26 cellular contexts compared by ENCODE assay signal in genomic region chr6:90354961-90355360, GRCh38. TPM values are rescaled to one million over a fixed set of nuclear protein-coding genes. Genes with fewer than 3 reads are reported as not detected.
DNase-seq lines count a peak whose midpoint lies in the region; ATAC-seq, FAIRE-seq and TF ChIP-seq lines count a peak whose summit lies in the region.
"Had no signal": no experiment of that assay in that cellular context is flagged by ENCODE, and none has a peak within 500 bp of the region (broad histone marks: within the 10 kb centered on the region; RNA-seq: fewer than 3 reads in every experiment).

No MANE protein-coding gene starts in this region.

- H2AFZ ChIP-seq in MM.1S (ENCODE audit: low read length) (no peak overlapping the region), K562 (ENCODE audit: low read depth, low read length) (no peak overlapping the region), mesenchymal stem cell (ENCODE audit: low read depth, low read length) (no peak overlapping the region)

- no peak overlapping the region for H3K4me3 ChIP-seq in HEK293 (ENCODE audit: low read depth, low read length)
- no peak overlapping the region for H3K4me3 ChIP-seq in MM.1S (ENCODE audit: low read length)
- H3K4me3 ChIP-seq in K562, result no peak overlapping the region
- H3K4me3 ChIP-seq in mesenchymal stem cell (ENCODE audit: insufficient read depth in 1 of 2, low read depth in 1 of 2, low read length in 2 of 2), result no peak overlapping the region
- H3K4me3 ChIP-seq: BLaER1, GM12878 had no signal

- H4K91ac ChIP-seq in mesenchymal stem cell (ENCODE audit: low read length), result no peak overlapping the region

- no peak for TF ChIP-seq RAD21 in K562 (CRISPR knock-in tag; conservative IDR thresholded peaks at IDR 0.05 in 1 of 2, IDR thresholded peaks at IDR 0.05 in 1 of 2)

- no peaks in the 10 kb centered on the region for H4K20me1 ChIP-seq in MM.1S (ENCODE audit: insufficient read depth, low read length)
- no peaks in the 10 kb centered on the region for H4K20me1 ChIP-seq in K562 (replicated peaks; ENCODE audit: control insufficient read depth, insufficient read depth, low read length)
- H4K20me1 ChIP-seq: BLaER1 had no signal

- TF ChIP-seq EP300 in K562 (IDR thresholded peaks at IDR 0.05; ENCODE audit: low read length), result no peak

- H3K4me2 ChIP-seq in MM.1S (ENCODE audit: low read depth, low read length), result peak overlapping the region; percentile 42; the same call in 1 of the 2 replicates
- H3K4me2 ChIP-seq in K562 (ENCODE audit: insufficient read depth, low read length), result no peak overlapping the region
- no peak overlapping the region for H3K4me2 ChIP-seq in mesenchymal stem cell (ENCODE audit: low read length, poor library complexity, severe bottlenecking)
- H3K4me2 ChIP-seq: BLaER1 had no signal

- H3K9me3 ChIP-seq in HEK293 (ENCODE audit: control insufficient read depth, insufficient read depth, low read depth, low read length), result no peaks in the 10 kb centered on the region
- no peaks in the 10 kb centered on the region for H3K9me3 ChIP-seq in MM.1S (replicated peaks; ENCODE audit: insufficient read depth, low read length)
- H3K9me3 ChIP-seq in K562 (replicated peaks; ENCODE audit: control insufficient read depth, insufficient read depth, low read depth, low read length), result no peaks in the 10 kb centered on the region; the same call in 1 of the 2 replicates
- H3K9me3 ChIP-seq in mesenchymal stem cell (ENCODE audit: control insufficient read depth, low read length), result no peaks in the 10 kb centered on the region
- H3K9me3 ChIP-seq: BE2C, BLaER1 had no signal

- no peak for TF ChIP-seq CTCF in HEK293 (tag by site-specific recombination; IDR thresholded peaks at IDR 0.05)
- TF ChIP-seq CTCF in MM.1S (IDR thresholded peaks at IDR 0.05; ENCODE audit: low read length), result no peak
- TF ChIP-seq CTCF in K562 (IDR thresholded peaks at IDR 0.05 in 2 of 3, conservative IDR thresholded peaks at IDR 0.05 in 1 of 3; ENCODE audit: insufficient read depth in 2 of 3, low read depth in 1 of 3, low read length in 3 of 3), result no peak

- H3K4me1 ChIP-seq in HEK293 (ENCODE audit: control insufficient read depth, insufficient read depth, low read length) (no peaks in the 10 kb centered on the region), MM.1S (ENCODE audit: low read length) (peaks cover 36% of the 10 kb centered on the region), K562 (replicated peaks in 1 of 2; ENCODE audit: control insufficient read depth in 2 of 2, insufficient read depth in 2 of 2, low read length in 2 of 2) (peaks cover 4 to 6% of the 10 kb centered on the region in 2 experiments; a peak in 3 of 5 replicates), mesenchymal stem cell (ENCODE audit: control insufficient read depth, insufficient read depth, low read depth, low read length) (no peaks in the 10 kb centered on the region)
- H3K4me1 ChIP-seq: BE2C had no signal

- H2BK5ac ChIP-seq in mesenchymal stem cell (ENCODE audit: low read depth, low read length, poor library complexity, severe bottlenecking), result no peak overlapping the region

- no peak overlapping the region for H2BK12ac ChIP-seq in mesenchymal stem cell (ENCODE audit: low read length in 2 of 2)

- no peak for TF ChIP-seq POLR2A in K562 (conservative IDR thresholded peaks at IDR 0.05)

- no peaks in the 10 kb centered on the region for H3K79me1 ChIP-seq in mesenchymal stem cell (replicated peaks; ENCODE audit: low read length, poor library complexity, severe bottlenecking)

- no peak for DNase-seq in MM.1S
- DNase-seq in K562 (ENCODE audit: extremely low read depth in 1 of 4, low spot score in 3 of 4), result no peak
- DNase-seq in NCI-H2171 treated with DMSO at 0.1 percent for 48 hours (lab: John Stamatoyannopoulos, UW), result no peak
- no peak for DNase-seq in mesenchymal stem cell
- DNase-seq in activated CD8-positive, alpha-beta memory T cell treated with anti-CD3 and anti-CD28 coated beads, Interleukin-2, amount 50 U/mL, for 48 hours, result no peak
- DNase-seq: 8988T; ACHN; BE2C; C1 segment of cervical spinal cord; CD4-positive, alpha-beta memory T cell; CD4-positive, CD25-positive, alpha-beta regulatory T cell; CD8-positive, alpha-beta memory T cell; COR-L47; DMS 273 treated with DMSO at 0.1 percent for 48 hours; DMS153; DMS53; DMS79; DND-41; EL; GDM1 had no signal

- CTCF ChIA-PET in HEK293 (lab: Yijun Ruan, JAX) (interaction anchor here (0.6 to 0.7 kb wide), 2 partner anchors 60 to 817 kb away, joined by 3 read pairs; no protein-coding TSS in a partner anchor), K562 (lab: Yijun Ruan, JAX; ENCODE audit: low intra/inter-chr PET ratio) (no interaction called here)

- H3K27ac ChIP-seq in HEK293 (ENCODE audit: extremely low read depth, low read depth, low read length) (no peak overlapping the region), MM.1S (ENCODE audit: low read length) (peak overlapping the region; percentile 70), K562 (ENCODE audit: extremely low read depth, low read depth, low read length) (no peak overlapping the region), mesenchymal stem cell (ENCODE audit: low read length, poor library complexity, severe bottlenecking) (no peak overlapping the region)
- H3K27ac ChIP-seq: BLaER1 had no signal

- no peaks in the 10 kb centered on the region for H3K9me2 ChIP-seq in MM.1S (replicated peaks; ENCODE audit: insufficient read depth, low read length)

- no peak for ATAC-seq in K562
- ATAC-seq: GM12878 had no signal

- no peaks in the 10 kb centered on the region for H3K79me2 ChIP-seq in MM.1S (ENCODE audit: low read length)
- H3K79me2 ChIP-seq in K562 (ENCODE audit: control insufficient read depth, insufficient read depth, low read length), result no peaks in the 10 kb centered on the region

- H3K36me3 ChIP-seq in HEK293 (ENCODE audit: control insufficient read depth in 2 of 2, insufficient read depth in 1 of 2, low read length in 2 of 2) (no peaks in the 10 kb centered on the region), MM.1S (replicated peaks; ENCODE audit: insufficient read depth, low read length) (no peaks in the 10 kb centered on the region), K562 (ENCODE audit: control insufficient read depth, insufficient read depth, low read length) (no peaks in the 10 kb centered on the region), mesenchymal stem cell (ENCODE audit: control insufficient read depth in 1 of 2, insufficient read depth in 2 of 2, low read depth in 1 of 2, low read length in 2 of 2) (no peaks in the 10 kb centered on the region)
- H3K36me3 ChIP-seq: BE2C, BLaER1 had no signal

- no peak overlapping the region for H3K14ac ChIP-seq in mesenchymal stem cell (ENCODE audit: low read length in 2 of 2)

- H3K9ac ChIP-seq in MM.1S (ENCODE audit: low read length), result peak overlapping the region; percentile 2; the same call in 1 of the 2 replicates
- H3K9ac ChIP-seq in K562 (ENCODE audit: insufficient read depth in 1 of 2, low read depth in 2 of 2, low read length in 2 of 2), result no peak overlapping the region
- H3K9ac ChIP-seq in mesenchymal stem cell (ENCODE audit: low read length), result no peak overlapping the region
- H3K9ac ChIP-seq: BLaER1 had no signal

- peaks cover 16% of the 10 kb centered on the region; the same call in 1 of the 2 replicates for H3F3A ChIP-seq in MM.1S (ENCODE audit: insufficient read depth, low read length)

- no peaks in the 10 kb centered on the region for H3K9me1 ChIP-seq in K562 (ENCODE audit: control insufficient read depth, insufficient read depth, low read length)

- no peak overlapping the region for H4K8ac ChIP-seq in mesenchymal stem cell (ENCODE audit: low read length)

- POLR2A ChIA-PET in HEK293 (lab: Yijun Ruan, JAX), result no interaction called here
- POLR2A ChIA-PET in K562 (lab: Yijun Ruan, JAX), result no interaction called here

- H3K18ac ChIP-seq in mesenchymal stem cell (ENCODE audit: low read depth in 1 of 2, low read length in 2 of 2), result no peak overlapping the region

- no peak overlapping the region for H2BK120ac ChIP-seq in mesenchymal stem cell (ENCODE audit: low read depth, low read length)

- H3K27me3 ChIP-seq in MM.1S (replicated peaks; ENCODE audit: insufficient read depth, low read length) (no peaks in the 10 kb centered on the region), K562 (ENCODE audit: control insufficient read depth in 2 of 2, insufficient read depth in 2 of 2, low read length in 2 of 2) (no peaks in the 10 kb centered on the region), mesenchymal stem cell (ENCODE audit: control insufficient read depth in 1 of 2, insufficient read depth in 1 of 2, low read length in 2 of 2) (no peaks in the 10 kb centered on the region)
- H3K27me3 ChIP-seq: BE2C, BLaER1 had no signal

- no TSS peak for BruUV-seq in K562 (replicated peaks; lab: Mats Ljungman, UMichigan)

- no peak overlapping the region for H2BK15ac ChIP-seq in mesenchymal stem cell (ENCODE audit: low read depth, poor library complexity, severe bottlenecking)

- intact Hi-C loops in K562 (cut with micrococcal nuclease), result no loop called here

- FAIRE-seq in K562 (lab: Jason Lieb, UNC), result no peak
- FAIRE-seq: A204.1, GM12878, GM12892, GM18507 had no signal

- no peak overlapping the region for H2AK5ac ChIP-seq in mesenchymal stem cell (ENCODE audit: low read length, severe bottlenecking)

- no peak overlapping the region for H3K4ac ChIP-seq in mesenchymal stem cell (ENCODE audit: low read depth in 1 of 2, low read length in 2 of 2)

- in situ Hi-C loops in K562 (cut with MboI), result no loop called here

- H3K23ac ChIP-seq in mesenchymal stem cell (ENCODE audit: low read length in 2 of 2), result no peak overlapping the region

TF ChIP-seq in HEK293, 187 proteins besides CTCF, POLR2A, EP300 and RAD21 (continues in another document):
- peak; percentile 72 for TF ChIP-seq ZNF664 (tag by site-specific recombination; IDR thresholded peaks at IDR 0.05)

TF ChIP-seq in K562, 482 proteins besides CTCF, POLR2A, EP300 and RAD21 (continues in another document):
- TF ChIP-seq SMARCE1 (IDR thresholded peaks at IDR 0.05), result no peak

RNA-seq across cellular contexts. Expression of gene BACH2, which starts 58.3 kb away (rescaled TPM):
- total RNA-seq in K562 (2011; cell fraction: chromatin; rRNA removed; ENCODE audit: low replicate concordance), result 16.1 and 29.2 TPM in 2 replicates
- 6.1 and 8.3 TPM in 2 replicates for total RNA-seq in K562 (2011; cell fraction: nucleolus; rRNA removed)
- 10.3 and 15.1 TPM in 2 replicates for total RNA-seq in K562 (2011; cell fraction: nucleoplasm; rRNA removed)
- total RNA-seq in K562 (2014; rRNA removed) (0.33 and 2.0 TPM in 2 replicates), K562 (2014; rRNA removed; fragmentation: Illumina TruSeq; extraction: Trizol) (0.55 and 0.96 TPM in 2 replicates), K562 (2015; rRNA removed; fragmentation: Illumina TruSeq; extraction: Trizol) (0.11 and 0.40 TPM in 2 replicates), K562 (2021) (1.7 and 2.0 TPM in 2 replicates)
- polyA plus RNA-seq in K562 (2011; rRNA removed) (3.1 and 3.3 TPM in 2 replicates), K562 (2014; fragmentation: Illumina TruSeq; extraction: Trizol) (0.59 and 0.91 TPM in 2 replicates), K562 (2014; fragmentation: Nextera tagmentation; extraction: Ambion mirVana) (under 1 TPM; 0.06 to 0.11 TPM), K562 (2014; rRNA removed) (0.61 and 0.65 TPM in 2 replicates)
- 1.5 and 2.1 TPM in 2 replicates for polyA plus RNA-seq in K562 (2011; cell fraction: cytosol; rRNA removed)
- 5.2 and 7.8 TPM in 2 replicates for polyA plus RNA-seq in K562 (2011; cell fraction: nucleus; rRNA removed)
- polyA plus RNA-seq in K562 (2012), result 1.0 and 1.2 TPM in 2 replicates
- 9.8 and 11.4 TPM in 2 replicates for polyA minus RNA-seq in K562 (2011; rRNA and poly(A)+ RNA removed)
- polyA minus RNA-seq in K562 (2011; cell fraction: cytosol; rRNA and poly(A)+ RNA removed), result 2.3 and 3.9 TPM in 2 replicates
- 14.8 and 19.3 TPM in 2 replicates for polyA minus RNA-seq in K562 (2011; cell fraction: nucleus; rRNA and poly(A)+ RNA removed)
- 0.25 TPM for polyA plus RNA-seq in mesenchymal stem cell (2013, experiment 1 of 2)
- polyA plus RNA-seq in mesenchymal stem cell (2013, experiment 2 of 2), result 0.26 TPM
